Comparison of ENCODE assay signal across 1 cellular context in the genomic region with DNA sequence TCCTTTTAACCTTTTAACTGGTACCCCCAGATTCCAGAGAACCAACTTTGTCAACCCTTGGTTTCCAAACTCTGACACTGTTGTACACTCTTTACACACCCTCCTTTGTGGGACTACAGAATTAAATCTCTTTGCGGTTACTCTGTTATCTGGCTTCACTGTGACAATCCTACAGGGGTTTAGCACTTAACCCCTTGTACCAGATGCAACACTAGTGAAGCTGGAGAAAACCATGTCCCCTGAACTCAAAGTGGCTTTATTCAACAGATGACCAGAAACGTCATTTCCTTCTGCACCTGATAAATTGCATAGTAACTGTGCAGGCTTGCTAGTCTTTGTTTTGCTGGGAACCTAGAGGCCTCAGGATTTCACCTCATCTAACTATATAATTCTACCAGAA.
TF ChIP-seq lines count a peak whose summit lies in the region.

No MANE protein-coding gene starts in this region.

TF ChIP-seq in K562, 482 proteins besides CTCF, POLR2A, EP300 and RAD21 (continued from another document):
- no peak for TF ChIP-seq HMGN3 (IDR thresholded peaks at IDR 0.05; ENCODE audit: borderline replicate concordance, extremely low read depth, insufficient read length, low read depth, low read length)
- TF ChIP-seq, protein P1, sequence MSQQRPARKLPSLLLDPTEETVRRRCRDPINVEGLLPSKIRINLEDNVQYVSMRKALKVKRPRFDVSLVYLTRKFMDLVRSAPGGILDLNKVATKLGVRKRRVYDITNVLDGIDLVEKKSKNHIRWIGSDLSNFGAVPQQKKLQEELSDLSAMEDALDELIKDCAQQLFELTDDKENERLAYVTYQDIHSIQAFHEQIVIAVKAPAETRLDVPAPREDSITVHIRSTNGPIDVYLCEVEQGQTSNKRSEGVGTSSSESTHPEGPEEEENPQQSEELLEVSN (IDR thresholded peaks at IDR 0.05; ENCODE audit: borderline replicate concordance in 1 of 2, extremely low read depth in 1 of 2, insufficient read depth in 1 of 2, insufficient read length in 1 of 2, low read depth in 1 of 2, low read length in 1 of 2, poor library complexity in 1 of 2, severe bottlenecking in 1 of 2), result no peak
